In the genomic region with DNA sequence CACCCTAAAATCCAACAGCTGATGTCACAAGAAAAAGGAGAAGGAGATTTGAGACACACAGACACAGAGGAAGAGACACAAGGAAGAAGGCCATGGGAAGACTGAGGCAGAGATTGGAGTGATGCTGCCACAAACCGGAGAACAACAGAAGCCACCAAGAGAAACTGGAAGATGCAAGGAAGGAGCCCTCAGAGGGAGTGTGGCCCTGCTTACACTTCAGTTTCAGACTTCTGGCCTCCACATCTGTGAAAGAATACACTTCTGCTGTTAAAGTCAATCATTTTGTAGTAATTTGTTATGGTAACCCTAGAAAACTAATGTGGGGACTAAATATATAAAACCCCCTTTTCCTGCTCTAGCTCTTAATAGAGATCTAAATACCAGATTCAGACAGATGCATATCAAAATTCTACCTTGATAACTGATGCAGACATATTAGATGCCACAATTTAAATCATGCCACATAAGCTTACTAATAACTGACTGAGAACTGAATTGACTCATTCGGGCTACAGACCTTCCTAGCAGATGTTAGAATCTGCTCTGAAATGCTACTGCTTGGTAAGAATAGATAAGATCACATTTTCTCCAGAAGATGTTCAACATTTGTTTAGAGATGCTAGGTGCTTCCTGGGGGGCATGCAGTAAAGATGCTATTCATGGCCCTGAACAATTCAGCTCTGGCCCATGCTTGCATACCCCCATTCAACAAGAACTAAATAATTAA, we compare ENCODE assay signal across 10 cellular contexts.
"Had no signal": no experiment of that assay in that cellular context is flagged by ENCODE, and none has a peak within 500 bp of the region (broad histone marks: within the 10 kb centered on the region; RNA-seq: fewer than 3 reads in every experiment).

No MANE protein-coding gene starts in this region.

- ATAC-seq: esophagus mucosa, T-cell had no signal

- H3K9me3 Mint-ChIP-seq: activated naive CD4-positive, alpha-beta T cell treated with anti-CD3 and anti-CD28 coated beads, Interleukin-2, amount 50 U/mL, for 24 hours; T-cell had no signal

- H3K27ac Mint-ChIP-seq: activated naive CD4-positive, alpha-beta T cell treated with anti-CD3 and anti-CD28 coated beads, Interleukin-2, amount 50 U/mL, for 24 hours; neural progenitor cell; T-cell had no signal

- H3K36me3 Mint-ChIP-seq: T-cell had no signal

- H3K27me3 Mint-ChIP-seq: activated naive CD4-positive, alpha-beta T cell treated with anti-CD3 and anti-CD28 coated beads, Interleukin-2, amount 50 U/mL, for 24 hours; T-cell had no signal

- DNase-seq: aorta; dermis blood vessel endothelial cell; hippocampal formation; ovary; stimulated activated CD4-positive, alpha-beta T cell treated with anti-CD3 and anti-CD28 coated beads, Interleukin-12 subunit alpha, Interleukin-12 subunit beta, amount 100 ng/mL, for 4 hours; stomach; T-cell had no signal

- H3K4me3 Mint-ChIP-seq: activated naive CD4-positive, alpha-beta T cell treated with anti-CD3 and anti-CD28 coated beads, Interleukin-2, amount 50 U/mL, for 24 hours; neural progenitor cell; T-cell had no signal
